Comparison of ENCODE assay signal across 8 cellular contexts in the genomic region with DNA sequence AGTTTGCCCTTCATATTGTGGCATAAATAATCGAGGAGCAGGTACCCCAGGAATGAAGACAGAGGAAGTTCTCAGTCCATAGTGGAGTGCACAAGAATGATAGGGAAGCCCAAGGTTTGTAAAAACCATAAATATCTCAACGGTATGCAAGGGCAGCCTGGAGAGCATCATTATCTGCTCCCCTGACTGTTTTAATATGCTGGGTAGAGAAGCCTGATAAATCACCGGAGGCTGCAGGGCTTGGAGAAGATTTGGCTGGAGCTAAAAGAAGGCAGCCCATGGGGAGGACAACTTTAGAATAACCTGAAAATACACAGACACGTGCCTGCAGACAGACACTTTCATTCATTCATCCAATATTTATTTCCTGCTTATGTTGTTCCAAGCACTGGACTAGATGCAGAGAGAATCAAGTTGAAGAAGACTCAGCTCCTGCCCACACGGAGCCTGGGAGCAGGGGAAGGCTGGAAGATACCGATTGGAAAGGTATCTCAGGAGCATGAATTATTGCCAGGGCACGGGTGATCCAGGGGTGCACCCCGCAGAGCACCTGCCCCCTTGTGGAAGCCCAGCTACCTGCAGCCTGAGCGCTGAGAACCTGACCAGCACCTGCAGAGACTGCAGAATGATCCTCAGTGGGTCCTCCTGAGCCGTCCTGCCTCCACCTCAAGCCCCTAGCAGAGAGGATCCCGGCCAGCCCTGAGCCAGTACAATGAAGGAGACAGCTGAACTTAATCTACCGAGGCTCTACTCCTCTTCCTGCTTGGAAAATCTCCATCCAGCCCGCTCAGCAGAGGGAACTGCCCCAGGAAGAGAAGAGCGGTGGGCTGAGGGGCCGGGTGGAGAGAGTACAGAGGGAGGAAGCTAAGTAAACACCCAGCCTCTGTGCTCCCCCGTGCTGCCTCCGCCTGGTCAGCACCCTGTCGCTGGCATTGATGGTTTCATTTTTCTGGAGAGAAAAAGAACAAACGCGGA.
DNase-seq lines count a peak whose midpoint lies in the region; ATAC-seq and TF ChIP-seq lines count a peak whose summit lies in the region.

No MANE protein-coding gene starts in this region.

- peaks cover 3% of the 10 kb centered on the region for H3K27me3 Mint-ChIP-seq in HFFc6 (ENCODE audit: insufficient read depth)

- H3K9me3 ChIP-seq in psoas muscle, result no peaks in the 10 kb centered on the region

- no peak overlapping the region for H3K27ac Mint-ChIP-seq in HFFc6

- H3K36me3 Mint-ChIP-seq in HFFc6 (ENCODE audit: low read depth), result peaks cover 6% of the 10 kb centered on the region

- peak; percentile 61; the same call in 1 of the 2 replicates for TF ChIP-seq CTCF in HFFc6 (IDR thresholded peaks at IDR 0.05)
- TF ChIP-seq CTCF in fibroblast of pulmonary artery (IDR thresholded peaks at IDR 0.05; ENCODE audit: low read length, missing control alignments), result peak; percentile 53
- peak; percentile 44 for TF ChIP-seq CTCF in psoas muscle (IDR thresholded peaks at IDR 0.05)

- H3K4me3 ChIP-seq in fibroblast of pulmonary artery (replicated peaks; ENCODE audit: low read depth, low read length) (no peak overlapping the region), psoas muscle (no peak overlapping the region)

- H3K27me3 ChIP-seq in psoas muscle (ENCODE audit: insufficient read depth in 3 of 3, low read length in 2 of 3), result peaks cover 0 to 11% (median 5%) of the 10 kb centered on the region in 3 donors

- no peaks in the 10 kb centered on the region for H3K4me1 Mint-ChIP-seq in HFFc6 (ENCODE audit: low read depth)

- intact Hi-C loops in psoas muscle (cut with DNase I), result no loop called here

- H3K9me3 Mint-ChIP-seq in HFFc6, result peaks cover 59% of the 10 kb centered on the region

- no peak overlapping the region for H3K4me3 Mint-ChIP-seq in HFFc6

- no peak overlapping the region for H3K27ac ChIP-seq in psoas muscle

- H3K4me1 ChIP-seq in psoas muscle, result no peaks in the 10 kb centered on the region

- 13 to 18% (median 13%) methylated on average over 20 of the region's 20 CpGs for WGBS in psoas muscle, 3 donors

- peak in 1 of 4 donors; percentile 43 for ATAC-seq in psoas muscle

- no peaks in the 10 kb centered on the region for H3K36me3 ChIP-seq in psoas muscle (ENCODE audit: insufficient read depth in 1 of 2, low read depth in 1 of 2)

- DNase-seq in DMS 273 (lab: John Stamatoyannopoulos, UW; ENCODE audit: unreplicated experiment) (peak; percentile 80), HFFc6 (no peak), NCI-H774 (lab: John Stamatoyannopoulos, UW) (peak; percentile 77), fibroblast of pulmonary artery (ENCODE audit: low read depth) (no peak), psoas muscle (peak in 1 of 2 donors; percentile 46), cortex of kidney (lab: John Stamatoyannopoulos, UW) (no peak), pons (ENCODE audit: low spot score) (no peak)
- peak; percentile 81 for DNase-seq in activated CD8-positive, alpha-beta memory T cell treated with anti-CD3 and anti-CD28 coated beads, Interleukin-2, amount 50 U/mL, for 48 hours

Comparison
In these comparisons a context has a peak if more than half of its experiments do, and no peak if none do; other contexts are left out.
1. DNase-seq: peak in DMS 273 (single experiment), NCI-H774 (single experiment) and activated CD8-positive, alpha-beta memory T cell treated with anti-CD3 and anti-CD28 coated beads, Interleukin-2, amount 50 U/mL, for 48 hours (single experiment); none in HFFc6 (single experiment), fibroblast of pulmonary artery (single experiment), cortex of kidney (single experiment) and pons (single experiment).
2. Peak in every context shown above with its lines, with median percentiles within 50 percentile points of each other: CTCF ChIP-seq.